Comparison of ENCODE assay signal across 11 cellular contexts in genomic region chr4:37450911-37451310, GRCh38.
"Had no signal": no experiment of that assay in that cellular context is flagged by ENCODE, and none has a peak within 500 bp of the region (broad histone marks: within the 10 kb centered on the region; RNA-seq: fewer than 3 reads in every experiment).

No MANE protein-coding gene starts in this region.

- H3K4me3 Mint-ChIP-seq: GM23338, H9, HFFc6 had no signal

- H3K36me3 ChIP-seq: HAP-1 had no signal

- ATAC-seq: GM23338, HCT116 had no signal

- H3K9me3 ChIP-seq: HAP-1 had no signal

- H3K4me3 ChIP-seq: GM23248, GM23338, HAP-1 had no signal

- H3K4me1 ChIP-seq: HAP-1 had no signal

- H3K9me3 Mint-ChIP-seq: GM23338, H9, HFFc6 had no signal

- DNase-seq: GM23248, GOT3, H7, H9, HCEC 1CT, HFFc6 had no signal

- FAIRE-seq: H1, H54 had no signal

- H3K27ac Mint-ChIP-seq: GM23338, H9, HFFc6 had no signal

- H3K27ac ChIP-seq: GM23248 had no signal
